Comparison of ENCODE assay signal across 8 cellular contexts in genomic region chr2:24077879-24078278, GRCh38. TPM values are rescaled to one million over a fixed set of nuclear protein-coding genes. Genes with fewer than 3 reads are reported as not detected.
DNase-seq lines count a peak whose midpoint lies in the region; ATAC-seq, FAIRE-seq and TF ChIP-seq lines count a peak whose summit lies in the region.
"Had no signal": no experiment of that assay in that cellular context is flagged by ENCODE, and none has a peak within 500 bp of the region (broad histone marks: within the 10 kb centered on the region; RNA-seq: fewer than 3 reads in every experiment).

No MANE protein-coding gene starts in this region.

- H2AK9ac ChIP-seq in IMR-90 (replicated peaks; ENCODE audit: low read depth, low read length, poor library complexity): peak overlapping the region; percentile 96

- no peak for TF ChIP-seq RAD21 in IMR-90 (IDR thresholded peaks at IDR 0.05; ENCODE audit: low read length)

- ATAC-seq in IMR-90 (ENCODE audit: low read depth) (no peak), GM19035 (IDR thresholded peaks at IDR 0.05; ENCODE audit: unreplicated experiment) (no peak)
- ATAC-seq in activated T-helper 17 cell treated with anti-CD3 and anti-CD28 coated beads, Interleukin-2, amount 50 U/mL, for 72 hours (replicated peaks): no peak

- H3K4me1 ChIP-seq in IMR-90 (ENCODE audit: control insufficient read depth, insufficient read depth, low read length) (peaks cover 3% of the 10 kb centered on the region; the same call in 1 of the 2 replicates), stomach smooth muscle (ENCODE audit: control insufficient read depth, insufficient read depth, low read length) (peaks cover 12% of the 10 kb centered on the region)

- 0 out of 2 replicates have a peak overlapping the region, but pooled peaks have one; percentile 5 for H2AK5ac ChIP-seq in IMR-90 (ENCODE audit: low read depth, low read length)

- TF ChIP-seq CTCF in IMR-90 (conservative IDR thresholded peaks at IDR 0.05; ENCODE audit: low read depth, low read length): no peak

- no peak overlapping the region for H3K56ac ChIP-seq in IMR-90 (ENCODE audit: extremely low read depth, insufficient read depth, low read length)

- no peak overlapping the region for H2BK5ac ChIP-seq in IMR-90 (ENCODE audit: low read depth, low read length, poor library complexity, severe bottlenecking)

- peaks cover 17% of the 10 kb centered on the region for H3K36me3 ChIP-seq in IMR-90 (ENCODE audit: control insufficient read depth, insufficient read depth, low read length)
- H3K36me3 ChIP-seq in stomach smooth muscle (ENCODE audit: control insufficient read depth in 2 of 2, insufficient read depth in 2 of 2, low read length in 2 of 2): peaks cover 12 to 19% of the 10 kb centered on the region in 2 donors

- H3K9ac ChIP-seq in IMR-90 (ENCODE audit: low read depth, low read length): no peak overlapping the region
- H3K9ac ChIP-seq in stomach smooth muscle (ENCODE audit: low read length in 2 of 2): peak overlapping the region; percentile 73 to 98

- H3K27me3 ChIP-seq in IMR-90 (ENCODE audit: control insufficient read depth, insufficient read depth, low read length) (no peaks in the 10 kb centered on the region), stomach smooth muscle (ENCODE audit: control insufficient read depth in 1 of 2, insufficient read depth in 2 of 2, low read length in 2 of 2) (no peaks in the 10 kb centered on the region)

- H3K27ac ChIP-seq in IMR-90 (ENCODE audit: insufficient read depth, low read length) (no peak overlapping the region), stomach smooth muscle (ENCODE audit: low read length) (peak overlapping the region; percentile 92)

- H2BK120ac ChIP-seq in IMR-90 (ENCODE audit: low read depth, low read length): no peak overlapping the region

- intact Hi-C loops in IMR-90 (cut with micrococcal nuclease): no loop called here

- H3K79me1 ChIP-seq in IMR-90 (ENCODE audit: low read depth in 1 of 2, low read length in 2 of 2): peaks cover 14 to 40% of the 10 kb centered on the region in 2 experiments

- CTCF ChIA-PET in IMR-90 (lab: Yijun Ruan, JAX): interaction anchor here (0.6 kb wide), 1 partner anchor 304 kb away, joined by 5 read pairs; no protein-coding TSS in a partner anchor

- H3K4me3 ChIP-seq in IMR-90 (ENCODE audit: insufficient read depth, low read depth, low read length): 0 out of 2 replicates have a peak overlapping the region, but pooled peaks have one; percentile 73
- peak overlapping the region; percentile 36 for H3K4me3 ChIP-seq in iPS-11a (ENCODE audit: low read depth, low read length)
- peak overlapping the region; percentile 99 to 100 for H3K4me3 ChIP-seq in stomach smooth muscle (ENCODE audit: low read length in 2 of 2)

- peaks cover 3% of the 10 kb centered on the region; the same call in 1 of the 2 replicates for H3K9me1 ChIP-seq in IMR-90 (ENCODE audit: insufficient read depth, low read length)

- TF ChIP-seq POLR2A in IMR-90 (IDR thresholded peaks at IDR 0.05; ENCODE audit: low read depth, low read length): no peak

- peak overlapping the region; percentile 63 to 77; a peak in 3 of 4 replicates for H4K8ac ChIP-seq in IMR-90 (ENCODE audit: low read depth in 2 of 2, low read length in 2 of 2)

- no peak overlapping the region; the same call in 1 of the 2 replicates for H3K4ac ChIP-seq in IMR-90 (ENCODE audit: low read depth, low read length)

- H4K5ac ChIP-seq in IMR-90 (ENCODE audit: low read depth, low read length): peak overlapping the region; percentile 85

- no peak overlapping the region for H3K14ac ChIP-seq in IMR-90 (replicated peaks; ENCODE audit: low read depth, low read length)

- H3K9me3 ChIP-seq in IMR-90 (ENCODE audit: control insufficient read depth, insufficient read depth, low read length) (no peaks in the 10 kb centered on the region), stomach smooth muscle (ENCODE audit: control insufficient read depth in 2 of 2, low read length in 2 of 2) (no peaks in the 10 kb centered on the region)

- no peaks in the 10 kb centered on the region for H3K27me3 Mint-ChIP-seq in activated T-helper 17 cell treated with anti-CD3 and anti-CD28 coated beads, Interleukin-2, amount 50 U/mL, for 72 hours

- no peak overlapping the region for H2BK20ac ChIP-seq in IMR-90 (ENCODE audit: low read depth, low read length)

- no TSS peak for BruUV-seq in IMR-90 (replicated peaks; lab: Mats Ljungman, UMichigan)

- WGBS in IMR-90 (ENCODE audit: extremely low coverage in 2 of 2, insufficient read length in 1 of 2), 2 experiments: no CpG with 5 or more reads among the region's 2 CpGs

- DNase-seq in IMR-90 (no peak), urothelium cell line (ENCODE audit: low spot score) (no peak), EL (no peak)
- DNase-seq: NCI-H1694 had no signal

- no peak for FAIRE-seq in urothelium cell line (lab: Jason Lieb, UNC)

- no peak overlapping the region for H2AFZ ChIP-seq in IMR-90 (replicated peaks; ENCODE audit: low read length, poor library complexity)

- in situ Hi-C loops in IMR-90 (cut with MboI; ENCODE audit: low sequenced_read_pairs): loop anchor here (10.0 kb wide), 1 partner anchor 253 kb away; no protein-coding TSS in a partner anchor

- peaks cover 19% of the 10 kb centered on the region for H3K4me1 Mint-ChIP-seq in activated T-helper 17 cell treated with anti-CD3 and anti-CD28 coated beads, Interleukin-2, amount 50 U/mL, for 72 hours

- no peaks in the 10 kb centered on the region for H3K9me3 Mint-ChIP-seq in activated T-helper 17 cell treated with anti-CD3 and anti-CD28 coated beads, Interleukin-2, amount 50 U/mL, for 72 hours

- H3K36me3 Mint-ChIP-seq in activated T-helper 17 cell treated with anti-CD3 and anti-CD28 coated beads, Interleukin-2, amount 50 U/mL, for 72 hours (ENCODE audit: low read depth): peaks cover 43% of the 10 kb centered on the region

- H4K20me1 ChIP-seq in IMR-90 (ENCODE audit: insufficient read depth, low read length): no peaks in the 10 kb centered on the region; the same call in 1 of the 2 replicates

- H3K4me2 ChIP-seq in IMR-90 (ENCODE audit: low read depth, low read length): peak overlapping the region; percentile 69

- dilution Hi-C loops in IMR-90 (cut with HindIII; ENCODE audit: low sequenced_read_pairs, unreplicated experiment): no loop called here

- H2BK15ac ChIP-seq in IMR-90 (ENCODE audit: low read depth, low read length): no peak overlapping the region

- no peak overlapping the region for H3K18ac ChIP-seq in IMR-90 (ENCODE audit: low read depth, low read length)

- no peak overlapping the region; the same call in 1 of the 2 replicates for H4K91ac ChIP-seq in IMR-90 (ENCODE audit: insufficient read depth, low read depth, low read length)

- POLR2A ChIA-PET in IMR-90 (lab: Charles Lee; ENCODE audit: unreplicated experiment): no interaction called here

- peak overlapping the region; percentile 86 for H3K4me3 Mint-ChIP-seq in activated T-helper 17 cell treated with anti-CD3 and anti-CD28 coated beads, Interleukin-2, amount 50 U/mL, for 72 hours

- H3K23ac ChIP-seq in IMR-90 (ENCODE audit: low read depth, low read length): 0 out of 2 replicates have a peak overlapping the region, but pooled peaks have one; percentile 31

- peak overlapping the region; percentile 83 for H3K27ac Mint-ChIP-seq in activated T-helper 17 cell treated with anti-CD3 and anti-CD28 coated beads, Interleukin-2, amount 50 U/mL, for 72 hours

TF ChIP-seq in IMR-90, 13 proteins besides CTCF, POLR2A, EP300 and RAD21 (continues in another document):
- TF ChIP-seq MXI1 (IDR thresholded peaks at IDR 0.05; ENCODE audit: borderline replicate concordance, low read depth, low read length) (no peak), FOS (IDR thresholded peaks at IDR 0.05; ENCODE audit: low read depth, low read length) (no peak), BHLHE40 (IDR thresholded peaks at IDR 0.05; ENCODE audit: low read depth, low read length) (no peak), USF2 (IDR thresholded peaks at IDR 0.05; ENCODE audit: low read depth, low read length) (no peak), MAFK (IDR thresholded peaks at IDR 0.05; ENCODE audit: low read depth, low read length) (no peak)

RNA-seq across cellular contexts. Expression of gene SF3B6, which starts 1.8 kb away (rescaled TPM):
- total RNA-seq in IMR-90 (2012; rRNA removed): 143 and 224 TPM in 2 replicates
- 166 and 191 TPM in 2 replicates for polyA plus RNA-seq in IMR-90 (2012; rRNA removed)
- 58.0 and 130 TPM in 2 replicates for polyA plus RNA-seq in IMR-90 (2012; cell fraction: cytosol; rRNA removed)
- polyA plus RNA-seq in IMR-90 (2012; cell fraction: nucleus; rRNA removed; ENCODE audit: low replicate concordance): 14.1 and 76.2 TPM in 2 replicates
- 100 to 1,000 TPM; 121 to 146 TPM for total RNA-seq in activated T-helper 17 cell treated with anti-CD3 and anti-CD28 coated beads, Interleukin-2, amount 50 U/mL, for 72 hours

RNA-seq across cellular contexts. Expression of gene TP53I3, which starts 6.8 kb away (rescaled TPM):
- 25.5 and 26.9 TPM in 2 replicates for total RNA-seq in IMR-90 (2012; rRNA removed)
- polyA plus RNA-seq in IMR-90 (2012; rRNA removed): 41.8 and 42.2 TPM in 2 replicates
- polyA plus RNA-seq in IMR-90 (2012; cell fraction: cytosol; rRNA removed): 19.4 and 32.9 TPM in 2 replicates
- 88.1 and 140 TPM in 2 replicates for polyA plus RNA-seq in IMR-90 (2012; cell fraction: nucleus; rRNA removed; ENCODE audit: low replicate concordance)
- total RNA-seq in activated T-helper 17 cell treated with anti-CD3 and anti-CD28 coated beads, Interleukin-2, amount 50 U/mL, for 72 hours: 1 to 10 TPM; 2.7 to 3.0 TPM

RNA-seq across cellular contexts. Expression of gene FKBP1B, which starts 28.3 kb away (rescaled TPM):
- total RNA-seq in IMR-90 (2012; rRNA removed): 8.9 and 10.2 TPM in 2 replicates
- 15.1 and 16.9 TPM in 2 replicates for polyA plus RNA-seq in IMR-90 (2012; rRNA removed)
- 16.8 and 17.5 TPM in 2 replicates for polyA plus RNA-seq in IMR-90 (2012; cell fraction: cytosol; rRNA removed)
- polyA plus RNA-seq in IMR-90 (2012; cell fraction: nucleus; rRNA removed; ENCODE audit: low replicate concordance): 6.8 and 10.6 TPM in 2 replicates
- 1 to 10 TPM; 1.2 to 1.8 TPM for total RNA-seq in activated T-helper 17 cell treated with anti-CD3 and anti-CD28 coated beads, Interleukin-2, amount 50 U/mL, for 72 hours

RNA-seq across cellular contexts. Expression of gene WDCP, which starts 30.7 kb away (rescaled TPM):
- 18.6 and 21.7 TPM in 2 replicates for total RNA-seq in IMR-90 (2012; rRNA removed)
- polyA plus RNA-seq in IMR-90 (2012; rRNA removed): 5.4 and 6.8 TPM in 2 replicates
- polyA plus RNA-seq in IMR-90 (2012; cell fraction: cytosol; rRNA removed): 1.9 and 2.9 TPM in 2 replicates
- 2.7 and 9.0 TPM in 2 replicates for polyA plus RNA-seq in IMR-90 (2012; cell fraction: nucleus; rRNA removed; ENCODE audit: low replicate concordance)
- total RNA-seq in activated T-helper 17 cell treated with anti-CD3 and anti-CD28 coated beads, Interleukin-2, amount 50 U/mL, for 72 hours: 10 to 100 TPM; 19.0 to 25.0 TPM

RNA-seq across cellular contexts. Expression of gene PFN4, which starts 45.3 kb away (rescaled TPM):
- 0.28 and 0.36 TPM in 2 replicates for total RNA-seq in IMR-90 (2012; rRNA removed)
- 0.27 and 0.48 TPM in 2 replicates for polyA plus RNA-seq in IMR-90 (2012; rRNA removed)
- polyA plus RNA-seq in IMR-90 (2012; cell fraction: cytosol; rRNA removed): 0.17 and 0.41 TPM in 2 replicates
- polyA plus RNA-seq in IMR-90 (2012; cell fraction: nucleus; rRNA removed; ENCODE audit: low replicate concordance): 0.23 and 0.75 TPM in 2 replicates
- total RNA-seq in activated T-helper 17 cell treated with anti-CD3 and anti-CD28 coated beads, Interleukin-2, amount 50 U/mL, for 72 hours: under 1 TPM in 1 of 2 donors, not detected in 1; 0.82 TPM

Comparison
In these comparisons a context has a peak if more than half of its experiments do, and no peak if none do; other contexts are left out.
1. H3K4me3 ChIP-seq: peak in every context shown above with its lines; median percentile 100 in stomach smooth muscle; 73 in IMR-90; 36 in iPS-11a.